ENCODE assay signal across 14 cellular contexts in genomic region chr19:16127080-16127479, GRCh38.
"Had no signal": no experiment of that assay in that cellular context is flagged by ENCODE, and none has a peak within 500 bp of the region (broad histone marks: within the 10 kb centered on the region; RNA-seq: fewer than 3 reads in every experiment).

No MANE protein-coding gene starts in this region.

- DNase-seq: activated CD4-positive, alpha-beta T cell treated with anti-CD3 and anti-CD28 coated beads for 4 hours; activated naive CD4-positive, alpha-beta T cell treated with anti-CD3 and anti-CD28 coated beads, Interleukin-2, amount 50 U/mL, for 16 hours; activated T-cell treated with anti-CD3 and anti-CD28 coated beads for 4 hours; amniotic stem cell; dermis blood vessel endothelial cell; islet precursor cell; mucosa of descending colon; naive thymus-derived CD8-positive, alpha-beta T cell; small intestine had no signal

- H3K4me3 ChIP-seq: gastroesophageal sphincter, left lung, mucosa of descending colon, right atrium auricular region, tibial nerve, vagina had no signal

- H3K27ac ChIP-seq: gastroesophageal sphincter, left lung, right atrium auricular region, tibial nerve, vagina had no signal

- FAIRE-seq: small intestine had no signal

- H3K4me1 ChIP-seq: gastroesophageal sphincter, left lung, right atrium auricular region had no signal

- H3K9me3 ChIP-seq: gastroesophageal sphincter, left lung, mucosa of descending colon, right atrium auricular region, tibial nerve, vagina had no signal

- H3K27me3 ChIP-seq: gastroesophageal sphincter, left lung, right atrium auricular region, tibial nerve, vagina had no signal
